Comparison of ENCODE assay signal across 34 cellular contexts in the genomic region with DNA sequence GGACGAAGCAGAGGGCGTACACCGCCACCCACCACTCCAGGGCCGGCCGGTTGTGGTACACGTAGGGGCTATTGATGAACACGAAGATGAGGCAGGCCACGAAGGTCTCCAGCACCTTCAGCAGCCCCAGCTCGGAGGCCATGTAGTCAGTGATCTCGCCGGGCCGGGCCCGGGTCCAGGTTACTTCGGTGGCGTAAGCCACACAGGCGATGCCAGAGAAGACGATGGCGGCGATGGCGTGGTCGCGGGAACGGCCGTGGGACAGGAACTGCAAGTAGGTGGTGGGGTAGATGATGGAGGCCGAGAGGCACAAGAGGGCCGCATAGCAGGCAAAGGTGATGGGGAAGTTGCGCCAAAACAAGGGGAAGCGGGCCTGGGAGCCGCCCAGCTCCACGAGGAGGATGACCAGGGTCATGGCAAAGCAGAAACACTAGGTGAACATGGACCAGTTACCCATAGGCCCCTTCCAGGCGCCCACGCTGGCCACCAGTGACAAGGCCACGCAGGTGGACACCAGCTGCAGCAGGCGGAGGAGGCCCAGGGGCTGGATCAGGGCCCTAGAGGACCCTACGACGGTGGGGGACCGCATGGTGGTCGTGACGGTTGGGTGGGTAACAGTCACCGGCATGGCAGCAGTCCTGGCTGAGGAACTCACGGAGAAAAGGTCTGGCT.
"Had no signal": no experiment of that assay in that cellular context is flagged by ENCODE, and none has a peak within 500 bp of the region (broad histone marks: within the 10 kb centered on the region; RNA-seq: fewer than 3 reads in every experiment).

No MANE protein-coding gene starts in this region.

- H3K27ac ChIP-seq: SJCRH30, WERI-Rb-1 had no signal

- H3K36me3 ChIP-seq: MG63, SJCRH30, WERI-Rb-1 had no signal

- H3K9me3 Mint-ChIP-seq: activated CD4-positive, alpha-beta memory T cell treated with anti-CD3 and anti-CD28 coated beads, Interleukin-2, amount 10 ng/mL, durations not matched to agents 7 days and 5 days; IgD-negative memory B cell had no signal

- H3K4me1 ChIP-seq: SJCRH30 had no signal

- H3K27me3 ChIP-seq: MG63, SJCRH30 had no signal

- DNase-seq: activated CD4-positive, alpha-beta memory T cell treated with anti-CD3 and anti-CD28 coated beads, Interleukin-2, amount 10 ng/mL, durations not matched to agents 7 days and 5 days; activated CD4-positive, alpha-beta T cell treated with anti-CD3 and anti-CD28 coated beads for 1 hour; activated CD4-positive, alpha-beta T cell treated with anti-CD3 and anti-CD28 coated beads for 48 hours; activated CD4-positive, CD25-positive, alpha-beta regulatory T cell; activated CD8-positive, alpha-beta memory T cell treated with anti-CD3 and anti-CD28 coated beads for 24 hours; activated CD8-positive, alpha-beta memory T cell treated with anti-CD3 and anti-CD28 coated beads, Interleukin-2, amount 10 ng/mL, durations not matched to agents 7 days and 5 days; activated CD8-positive, alpha-beta memory T cell treated with anti-CD3 and anti-CD28 coated beads, Interleukin-2, amount 50 U/mL, for 48 hours; activated effector memory CD4-positive, alpha-beta T cell treated with anti-CD3 and anti-CD28 coated beads, Interleukin-2, amount 50 U/mL, for 16 hours; activated naive CD4-positive, alpha-beta T cell; activated naive CD4-positive, alpha-beta T cell treated with anti-CD3 and anti-CD28 coated beads, Interleukin-2, amount 50 U/mL, for 16 hours; activated naive CD8-positive, alpha-beta T cell treated with anti-CD3 and anti-CD28 coated beads for 36 hours; activated T-cell treated with anti-CD3 and anti-CD28 coated beads, Interleukin-2, amount 50 U/mL, for 72 hours; amniotic stem cell; Kasumi-1; KG1; MG63; NCI-H1048; NCI-H1105 treated with DMSO at 0.1 percent for 48 hours; NCI-H1436; NCI-H1694 treated with DMSO at 0.1 percent for 48 hours; NCI-H2029; NCI-H2227 treated with DMSO at 0.1 percent for 48 hours; NCI-H446; NCI-H510A treated with DMSO at 0.1 percent for 48 hours; NCI-H69; NCI-H82; SHP77; SJCRH30; T1000; WERI-Rb-1 had no signal

- ATAC-seq: activated CD8-positive, alpha-beta memory T cell treated with anti-CD3 and anti-CD28 coated beads, Interleukin-2, amount 10 ng/mL, durations not matched to agents 7 days and 5 days; activated T-cell treated with anti-CD3 and anti-CD28 coated beads, Interleukin-2, amount 50 U/mL, for 72 hours; activated T-helper 17 cell treated with anti-CD3 and anti-CD28 coated beads, Interleukin-2, amount 50 U/mL, for 72 hours; Panc1 had no signal

- H3K27ac Mint-ChIP-seq: activated CD4-positive, alpha-beta memory T cell treated with anti-CD3 and anti-CD28 coated beads, Interleukin-2, amount 10 ng/mL, durations not matched to agents 7 days and 5 days; activated CD8-positive, alpha-beta memory T cell treated with anti-CD3 and anti-CD28 coated beads, Interleukin-2, amount 10 ng/mL, durations not matched to agents 7 days and 5 days; activated naive CD8-positive, alpha-beta T cell treated with anti-CD3 and anti-CD28 coated beads for 36 hours; activated T-cell treated with anti-CD3 and anti-CD28 coated beads, Interleukin-2, amount 50 U/mL, for 72 hours; activated T-helper 17 cell treated with anti-CD3 and anti-CD28 coated beads, Interleukin-2, amount 50 U/mL, for 72 hours; IgD-negative memory B cell had no signal

- H3K4me3 Mint-ChIP-seq: activated CD4-positive, alpha-beta memory T cell treated with anti-CD3 and anti-CD28 coated beads, Interleukin-2, amount 10 ng/mL, durations not matched to agents 7 days and 5 days; activated CD8-positive, alpha-beta memory T cell treated with anti-CD3 and anti-CD28 coated beads, Interleukin-2, amount 10 ng/mL, durations not matched to agents 7 days and 5 days; activated naive CD8-positive, alpha-beta T cell treated with anti-CD3 and anti-CD28 coated beads for 36 hours; activated T-cell treated with anti-CD3 and anti-CD28 coated beads, Interleukin-2, amount 50 U/mL, for 72 hours; activated T-helper 17 cell treated with anti-CD3 and anti-CD28 coated beads, Interleukin-2, amount 50 U/mL, for 72 hours had no signal

- H3K36me3 Mint-ChIP-seq: activated CD8-positive, alpha-beta memory T cell treated with anti-CD3 and anti-CD28 coated beads, Interleukin-2, amount 10 ng/mL, durations not matched to agents 7 days and 5 days; activated naive CD8-positive, alpha-beta T cell treated with anti-CD3 and anti-CD28 coated beads for 36 hours; IgD-negative memory B cell had no signal

- H3K4me3 ChIP-seq: MG63, SJCRH30, SK-N-MC had no signal

- H3K4me1 Mint-ChIP-seq: activated CD4-positive, alpha-beta memory T cell treated with anti-CD3 and anti-CD28 coated beads, Interleukin-2, amount 10 ng/mL, durations not matched to agents 7 days and 5 days; activated CD8-positive, alpha-beta memory T cell treated with anti-CD3 and anti-CD28 coated beads, Interleukin-2, amount 10 ng/mL, durations not matched to agents 7 days and 5 days; activated naive CD8-positive, alpha-beta T cell treated with anti-CD3 and anti-CD28 coated beads for 36 hours; activated T-helper 17 cell treated with anti-CD3 and anti-CD28 coated beads, Interleukin-2, amount 50 U/mL, for 72 hours had no signal

- H3K27me3 Mint-ChIP-seq: activated CD4-positive, alpha-beta memory T cell treated with anti-CD3 and anti-CD28 coated beads, Interleukin-2, amount 10 ng/mL, durations not matched to agents 7 days and 5 days; activated CD8-positive, alpha-beta memory T cell treated with anti-CD3 and anti-CD28 coated beads, Interleukin-2, amount 10 ng/mL, durations not matched to agents 7 days and 5 days; activated naive CD8-positive, alpha-beta T cell treated with anti-CD3 and anti-CD28 coated beads for 36 hours had no signal

- H3K9me3 ChIP-seq: MG63, SJCRH30 had no signal
